In the genomic region with DNA sequence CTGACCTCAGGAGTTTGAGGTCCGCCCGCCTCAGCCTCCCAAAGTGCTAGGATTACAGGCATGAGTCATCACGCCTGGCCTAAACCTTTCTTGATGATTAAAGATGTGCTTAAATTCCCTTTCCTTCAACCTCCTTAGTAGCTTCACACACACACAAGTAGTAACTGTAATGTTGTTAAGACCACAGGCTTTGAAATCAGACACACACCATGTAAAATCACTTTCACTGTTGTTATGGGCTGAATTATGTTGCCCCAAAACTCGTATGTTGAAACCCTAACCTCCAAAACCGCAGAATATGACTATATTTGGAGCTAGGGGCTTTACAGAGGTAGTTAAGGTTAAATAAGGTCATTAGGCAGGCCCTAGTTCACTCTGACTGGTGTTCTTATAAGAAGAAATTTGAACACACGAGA, we compare ENCODE assay signal across 1 cellular context.
A peak's percentile ranks its signal among the peaks of the same experiment; 100 is the strongest.
TF ChIP-seq lines count a peak whose summit lies in the region.

No MANE protein-coding gene starts in this region.

TF ChIP-seq in GM12878, 131 proteins besides CTCF, POLR2A, EP300 and RAD21 (continued from another document and continues in another):
- peak; percentile 94 for TF ChIP-seq NR2F1 (conservative IDR thresholded peaks at IDR 0.05)
- TF ChIP-seq ZNF217 (IDR thresholded peaks at IDR 0.05) = 0 out of 2 replicates have a peak, but pooled peaks have one; percentile 49
- peak in 1 of 2 experiments; percentile 70; a peak in 1 of 4 replicates for TF ChIP-seq SRF (IDR thresholded peaks at IDR 0.05; ENCODE audit: low read depth in 2 of 2, low read length in 2 of 2)
- no peak for TF ChIP-seq ZNF274 (IDR thresholded peaks at IDR 0.05; ENCODE audit: insufficient read depth, insufficient read length)
- TF ChIP-seq FOXM1 (IDR thresholded peaks at IDR 0.05; ENCODE audit: low read depth, low read length) = peak; percentile 90
- TF ChIP-seq SP1 (IDR thresholded peaks at IDR 0.05; ENCODE audit: low read depth, low read length) = no peak
- no peak for TF ChIP-seq ZNF622 (IDR thresholded peaks at IDR 0.05)
- peak; percentile 99 for TF ChIP-seq MEF2A (IDR thresholded peaks at IDR 0.05; ENCODE audit: insufficient read depth, low read depth, low read length)
- peak; percentile 88 for TF ChIP-seq EED (IDR thresholded peaks at IDR 0.05; ENCODE audit: low read depth)
- TF ChIP-seq ZZZ3 (IDR thresholded peaks at IDR 0.05; ENCODE audit: control insufficient read depth, insufficient read length, low read depth) = no peak
- no peak for TF ChIP-seq PAX8 (IDR thresholded peaks at IDR 0.05)
- no peak for TF ChIP-seq CHD4 (IDR thresholded peaks at IDR 0.05)
- TF ChIP-seq, protein P1, sequence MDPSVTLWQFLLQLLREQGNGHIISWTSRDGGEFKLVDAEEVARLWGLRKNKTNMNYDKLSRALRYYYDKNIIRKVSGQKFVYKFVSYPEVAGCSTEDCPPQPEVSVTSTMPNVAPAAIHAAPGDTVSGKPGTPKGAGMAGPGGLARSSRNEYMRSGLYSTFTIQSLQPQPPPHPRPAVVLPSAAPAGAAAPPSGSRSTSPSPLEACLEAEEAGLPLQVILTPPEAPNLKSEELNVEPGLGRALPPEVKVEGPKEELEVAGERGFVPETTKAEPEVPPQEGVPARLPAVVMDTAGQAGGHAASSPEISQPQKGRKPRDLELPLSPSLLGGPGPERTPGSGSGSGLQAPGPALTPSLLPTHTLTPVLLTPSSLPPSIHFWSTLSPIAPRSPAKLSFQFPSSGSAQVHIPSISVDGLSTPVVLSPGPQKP (IDR thresholded peaks at IDR 0.05; ENCODE audit: low read depth, low read length) = no peak
- no peak for TF ChIP-seq CEBPB (IDR thresholded peaks at IDR 0.05; ENCODE audit: borderline replicate concordance in 1 of 2, low read depth in 2 of 2, low read length in 2 of 2)
- TF ChIP-seq NFIC (IDR thresholded peaks at IDR 0.05; ENCODE audit: low read depth, low read length) = peak; percentile 95
- TF ChIP-seq NBN (IDR thresholded peaks at IDR 0.05) = peak; percentile 60; the same call in 1 of the 2 replicates
- TF ChIP-seq, protein P2, sequence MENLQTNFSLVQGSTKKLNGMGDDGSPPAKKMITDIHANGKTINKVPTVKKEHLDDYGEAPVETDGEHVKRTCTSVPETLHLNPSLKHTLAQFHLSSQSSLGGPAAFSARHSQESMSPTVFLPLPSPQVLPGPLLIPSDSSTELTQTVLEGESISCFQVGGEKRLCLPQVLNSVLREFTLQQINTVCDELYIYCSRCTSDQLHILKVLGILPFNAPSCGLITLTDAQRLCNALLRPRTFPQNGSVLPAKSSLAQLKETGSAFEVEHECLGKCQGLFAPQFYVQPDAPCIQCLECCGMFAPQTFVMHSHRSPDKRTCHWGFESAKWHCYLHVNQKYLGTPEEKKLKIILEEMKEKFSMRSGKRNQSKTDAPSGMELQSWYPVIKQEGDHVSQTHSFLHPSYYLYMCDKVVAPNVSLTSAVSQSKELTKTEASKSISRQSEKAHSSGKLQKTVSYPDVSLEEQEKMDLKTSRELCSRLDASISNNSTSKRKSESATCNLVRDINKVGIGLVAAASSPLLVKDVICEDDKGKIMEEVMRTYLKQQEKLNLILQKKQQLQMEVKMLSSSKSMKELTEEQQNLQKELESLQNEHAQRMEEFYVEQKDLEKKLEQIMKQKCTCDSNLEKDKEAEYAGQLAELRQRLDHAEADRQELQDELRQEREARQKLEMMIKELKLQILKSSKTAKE (IDR thresholded peaks at IDR 0.05; ENCODE audit: low read depth, poor library complexity, severe bottlenecking) = peak; percentile 87
- TF ChIP-seq MEF2B (IDR thresholded peaks at IDR 0.05; ENCODE audit: partially characterized antibody, poor library complexity, severe bottlenecking) = peak; percentile 95
- peak; percentile 53; the same call in 1 of the 2 replicates for TF ChIP-seq JUNB (IDR thresholded peaks at IDR 0.05)
- peak; percentile 98 for TF ChIP-seq CBFB (IDR thresholded peaks at IDR 0.05; ENCODE audit: low read depth)
- TF ChIP-seq CREM (IDR thresholded peaks at IDR 0.05; ENCODE audit: low read depth) = peak; percentile 84
- TF ChIP-seq, protein P3, sequence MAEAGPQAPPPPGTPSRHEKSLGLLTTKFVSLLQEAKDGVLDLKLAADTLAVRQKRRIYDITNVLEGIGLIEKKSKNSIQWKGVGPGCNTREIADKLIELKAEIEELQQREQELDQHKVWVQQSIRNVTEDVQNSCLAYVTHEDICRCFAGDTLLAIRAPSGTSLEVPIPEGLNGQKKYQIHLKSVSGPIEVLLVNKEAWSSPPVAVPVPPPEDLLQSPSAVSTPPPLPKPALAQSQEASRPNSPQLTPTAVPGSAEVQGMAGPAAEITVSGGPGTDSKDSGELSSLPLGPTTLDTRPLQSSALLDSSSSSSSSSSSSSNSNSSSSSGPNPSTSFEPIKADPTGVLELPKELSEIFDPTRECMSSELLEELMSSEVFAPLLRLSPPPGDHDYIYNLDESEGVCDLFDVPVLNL (IDR thresholded peaks at IDR 0.05; ENCODE audit: low read depth, low read length) = no peak
- TF ChIP-seq RFX5 (IDR thresholded peaks at IDR 0.05; ENCODE audit: low read depth, low read length) = no peak
- peak; percentile 79 for TF ChIP-seq PAX5 (IDR thresholded peaks at IDR 0.05; ENCODE audit: borderline replicate concordance, low read depth, low read length)
- TF ChIP-seq, protein P4, sequence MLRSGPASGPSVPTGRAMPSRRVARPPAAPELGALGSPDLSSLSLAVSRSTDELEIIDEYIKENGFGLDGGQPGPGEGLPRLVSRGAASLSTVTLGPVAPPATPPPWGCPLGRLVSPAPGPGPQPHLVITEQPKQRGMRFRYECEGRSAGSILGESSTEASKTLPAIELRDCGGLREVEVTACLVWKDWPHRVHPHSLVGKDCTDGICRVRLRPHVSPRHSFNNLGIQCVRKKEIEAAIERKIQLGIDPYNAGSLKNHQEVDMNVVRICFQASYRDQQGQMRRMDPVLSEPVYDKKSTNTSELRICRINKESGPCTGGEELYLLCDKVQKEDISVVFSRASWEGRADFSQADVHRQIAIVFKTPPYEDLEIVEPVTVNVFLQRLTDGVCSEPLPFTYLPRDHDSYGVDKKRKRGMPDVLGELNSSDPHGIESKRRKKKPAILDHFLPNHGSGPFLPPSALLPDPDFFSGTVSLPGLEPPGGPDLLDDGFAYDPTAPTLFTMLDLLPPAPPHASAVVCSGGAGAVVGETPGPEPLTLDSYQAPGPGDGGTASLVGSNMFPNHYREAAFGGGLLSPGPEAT (IDR thresholded peaks at IDR 0.05; ENCODE audit: low read depth) = peak; percentile 57; the same call in 1 of the 2 replicates
- TF ChIP-seq POU2F2 (IDR thresholded peaks at IDR 0.05; ENCODE audit: borderline replicate concordance, low read depth, low read length) = peak; percentile 46; the same call in 1 of the 3 replicates
- TF ChIP-seq TCF12 (IDR thresholded peaks at IDR 0.05; ENCODE audit: low read depth, low read length) = no peak
- TF ChIP-seq, protein P5, sequence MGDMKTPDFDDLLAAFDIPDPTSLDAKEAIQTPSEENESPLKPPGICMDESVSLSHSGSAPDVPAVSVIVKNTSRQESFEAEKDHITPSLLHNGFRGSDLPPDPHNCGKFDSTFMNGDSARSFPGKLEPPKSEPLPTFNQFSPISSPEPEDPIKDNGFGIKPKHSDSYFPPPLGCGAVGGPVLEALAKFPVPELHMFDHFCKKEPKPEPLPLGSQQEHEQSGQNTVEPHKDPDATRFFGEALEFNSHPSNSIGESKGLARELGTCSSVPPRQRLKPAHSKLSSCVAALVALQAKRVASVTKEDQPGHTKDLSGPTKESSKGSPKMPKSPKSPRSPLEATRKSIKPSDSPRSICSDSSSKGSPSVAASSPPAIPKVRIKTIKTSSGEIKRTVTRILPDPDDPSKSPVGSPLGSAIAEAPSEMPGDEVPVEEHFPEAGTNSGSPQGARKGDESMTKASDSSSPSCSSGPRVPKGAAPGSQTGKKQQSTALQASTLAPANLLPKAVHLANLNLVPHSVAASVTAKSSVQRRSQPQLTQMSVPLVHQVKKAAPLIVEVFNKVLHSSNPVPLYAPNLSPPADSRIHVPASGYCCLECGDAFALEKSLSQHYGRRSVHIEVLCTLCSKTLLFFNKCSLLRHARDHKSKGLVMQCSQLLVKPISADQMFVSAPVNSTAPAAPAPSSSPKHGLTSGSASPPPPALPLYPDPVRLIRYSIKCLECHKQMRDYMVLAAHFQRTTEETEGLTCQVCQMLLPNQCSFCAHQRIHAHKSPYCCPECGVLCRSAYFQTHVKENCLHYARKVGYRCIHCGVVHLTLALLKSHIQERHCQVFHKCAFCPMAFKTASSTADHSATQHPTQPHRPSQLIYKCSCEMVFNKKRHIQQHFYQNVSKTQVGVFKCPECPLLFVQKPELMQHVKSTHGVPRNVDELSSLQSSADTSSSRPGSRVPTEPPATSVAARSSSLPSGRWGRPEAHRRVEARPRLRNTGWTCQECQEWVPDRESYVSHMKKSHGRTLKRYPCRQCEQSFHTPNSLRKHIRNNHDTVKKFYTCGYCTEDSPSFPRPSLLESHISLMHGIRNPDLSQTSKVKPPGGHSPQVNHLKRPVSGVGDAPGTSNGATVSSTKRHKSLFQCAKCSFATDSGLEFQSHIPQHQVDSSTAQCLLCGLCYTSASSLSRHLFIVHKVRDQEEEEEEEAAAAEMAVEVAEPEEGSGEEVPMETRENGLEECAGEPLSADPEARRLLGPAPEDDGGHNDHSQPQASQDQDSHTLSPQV (IDR thresholded peaks at IDR 0.05) = no peak
- TF ChIP-seq, protein P6, sequence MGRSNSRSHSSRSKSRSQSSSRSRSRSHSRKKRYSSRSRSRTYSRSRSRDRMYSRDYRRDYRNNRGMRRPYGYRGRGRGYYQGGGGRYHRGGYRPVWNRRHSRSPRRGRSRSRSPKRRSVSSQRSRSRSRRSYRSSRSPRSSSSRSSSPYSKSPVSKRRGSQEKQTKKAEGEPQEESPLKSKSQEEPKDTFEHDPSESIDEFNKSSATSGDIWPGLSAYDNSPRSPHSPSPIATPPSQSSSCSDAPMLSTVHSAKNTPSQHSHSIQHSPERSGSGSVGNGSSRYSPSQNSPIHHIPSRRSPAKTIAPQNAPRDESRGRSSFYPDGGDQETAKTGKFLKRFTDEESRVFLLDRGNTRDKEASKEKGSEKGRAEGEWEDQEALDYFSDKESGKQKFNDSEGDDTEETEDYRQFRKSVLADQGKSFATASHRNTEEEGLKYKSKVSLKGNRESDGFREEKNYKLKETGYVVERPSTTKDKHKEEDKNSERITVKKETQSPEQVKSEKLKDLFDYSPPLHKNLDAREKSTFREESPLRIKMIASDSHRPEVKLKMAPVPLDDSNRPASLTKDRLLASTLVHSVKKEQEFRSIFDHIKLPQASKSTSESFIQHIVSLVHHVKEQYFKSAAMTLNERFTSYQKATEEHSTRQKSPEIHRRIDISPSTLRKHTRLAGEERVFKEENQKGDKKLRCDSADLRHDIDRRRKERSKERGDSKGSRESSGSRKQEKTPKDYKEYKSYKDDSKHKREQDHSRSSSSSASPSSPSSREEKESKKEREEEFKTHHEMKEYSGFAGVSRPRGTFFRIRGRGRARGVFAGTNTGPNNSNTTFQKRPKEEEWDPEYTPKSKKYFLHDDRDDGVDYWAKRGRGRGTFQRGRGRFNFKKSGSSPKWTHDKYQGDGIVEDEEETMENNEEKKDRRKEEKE (IDR thresholded peaks at IDR 0.05) = no peak
- peak; percentile 49; the same call in 1 of the 2 replicates for TF ChIP-seq CREB1 (IDR thresholded peaks at IDR 0.05; ENCODE audit: low read depth)
- TF ChIP-seq MTA2 (IDR thresholded peaks at IDR 0.05; ENCODE audit: low read depth) = peak; percentile 88; the same call in 1 of the 2 replicates
- TF ChIP-seq TBL1XR1 (IDR thresholded peaks at IDR 0.05; ENCODE audit: low read depth, low read length) = peak; percentile 89; the same call in 1 of the 2 replicates
- TF ChIP-seq POLR2AphosphoS2 (IDR thresholded peaks at IDR 0.05; ENCODE audit: low read depth, low read length) = no peak
- TF ChIP-seq BHLHE40 (IDR thresholded peaks at IDR 0.05; ENCODE audit: borderline replicate concordance in 1 of 2, low read depth in 2 of 2, low read length in 1 of 2) = peak in 1 of 2 experiments; percentile 61; a peak in 2 of 4 replicates
- peak; percentile 91; the same call in 1 of the 2 replicates for TF ChIP-seq MTA3 (IDR thresholded peaks at IDR 0.05; ENCODE audit: borderline replicate concordance, low read length)
- TF ChIP-seq TCF7 (IDR thresholded peaks at IDR 0.05; ENCODE audit: borderline replicate concordance) = peak; percentile 68; the same call in 1 of the 2 replicates
- TF ChIP-seq BCL11A (IDR thresholded peaks at IDR 0.05; ENCODE audit: low read depth, low read length) = peak; percentile 64; the same call in 1 of the 2 replicates
- no peak for TF ChIP-seq EGR1 (IDR thresholded peaks at IDR 0.05; ENCODE audit: borderline replicate concordance in 1 of 2, low read depth in 2 of 2, low read length in 2 of 2)
- TF ChIP-seq, protein P7, sequence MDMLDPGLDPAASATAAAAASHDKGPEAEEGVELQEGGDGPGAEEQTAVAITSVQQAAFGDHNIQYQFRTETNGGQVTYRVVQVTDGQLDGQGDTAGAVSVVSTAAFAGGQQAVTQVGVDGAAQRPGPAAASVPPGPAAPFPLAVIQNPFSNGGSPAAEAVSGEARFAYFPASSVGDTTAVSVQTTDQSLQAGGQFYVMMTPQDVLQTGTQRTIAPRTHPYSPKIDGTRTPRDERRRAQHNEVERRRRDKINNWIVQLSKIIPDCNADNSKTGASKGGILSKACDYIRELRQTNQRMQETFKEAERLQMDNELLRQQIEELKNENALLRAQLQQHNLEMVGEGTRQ (IDR thresholded peaks at IDR 0.05; ENCODE audit: borderline replicate concordance, low read depth, low read length) = no peak
- TF ChIP-seq IKZF2 (IDR thresholded peaks at IDR 0.05) = peak; percentile 83 to 91
- peak; percentile 73; the same call in 1 of the 2 replicates for TF ChIP-seq ESRRA (IDR thresholded peaks at IDR 0.05; ENCODE audit: low read length)
- TF ChIP-seq, protein P8, sequence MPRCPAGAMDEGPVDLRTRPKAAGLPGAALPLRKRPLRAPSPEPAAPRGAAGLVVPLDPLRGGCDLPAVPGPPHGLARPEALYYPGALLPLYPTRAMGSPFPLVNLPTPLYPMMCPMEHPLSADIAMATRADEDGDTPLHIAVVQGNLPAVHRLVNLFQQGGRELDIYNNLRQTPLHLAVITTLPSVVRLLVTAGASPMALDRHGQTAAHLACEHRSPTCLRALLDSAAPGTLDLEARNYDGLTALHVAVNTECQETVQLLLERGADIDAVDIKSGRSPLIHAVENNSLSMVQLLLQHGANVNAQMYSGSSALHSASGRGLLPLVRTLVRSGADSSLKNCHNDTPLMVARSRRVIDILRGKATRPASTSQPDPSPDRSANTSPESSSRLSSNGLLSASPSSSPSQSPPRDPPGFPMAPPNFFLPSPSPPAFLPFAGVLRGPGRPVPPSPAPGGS (IDR thresholded peaks at IDR 0.05; ENCODE audit: borderline replicate concordance, insufficient read depth, low read depth, low read length, poor library complexity, severe bottlenecking) = peak; percentile 40
- TF ChIP-seq, protein P9, sequence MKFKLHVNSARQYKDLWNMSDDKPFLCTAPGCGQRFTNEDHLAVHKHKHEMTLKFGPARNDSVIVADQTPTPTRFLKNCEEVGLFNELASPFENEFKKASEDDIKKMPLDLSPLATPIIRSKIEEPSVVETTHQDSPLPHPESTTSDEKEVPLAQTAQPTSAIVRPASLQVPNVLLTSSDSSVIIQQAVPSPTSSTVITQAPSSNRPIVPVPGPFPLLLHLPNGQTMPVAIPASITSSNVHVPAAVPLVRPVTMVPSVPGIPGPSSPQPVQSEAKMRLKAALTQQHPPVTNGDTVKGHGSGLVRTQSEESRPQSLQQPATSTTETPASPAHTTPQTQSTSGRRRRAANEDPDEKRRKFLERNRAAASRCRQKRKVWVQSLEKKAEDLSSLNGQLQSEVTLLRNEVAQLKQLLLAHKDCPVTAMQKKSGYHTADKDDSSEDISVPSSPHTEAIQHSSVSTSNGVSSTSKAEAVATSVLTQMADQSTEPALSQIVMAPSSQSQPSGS (IDR thresholded peaks at IDR 0.05; ENCODE audit: low read length) = peak; percentile 89
- no peak for TF ChIP-seq STAT3 (IDR thresholded peaks at IDR 0.05; ENCODE audit: low read depth, low read length)
- TF ChIP-seq ZBED1 (IDR thresholded peaks at IDR 0.05; ENCODE audit: borderline replicate concordance) = peak; percentile 83; the same call in 1 of the 2 replicates
- TF ChIP-seq ETV6 (conservative IDR thresholded peaks at IDR 0.05 in 1 of 2, IDR thresholded peaks at IDR 0.05 in 1 of 2; ENCODE audit: borderline replicate concordance in 1 of 2, low read depth in 1 of 2) = peak in 1 of 2 experiments; percentile 54; a peak in 1 of 4 replicates
